In genomic region chr14:89232366-89233070, GRCh38 we compare ENCODE assay signal across 1 cellular context.
TF ChIP-seq lines count a peak whose summit lies in the region.

No MANE protein-coding gene starts in this region.

TF ChIP-seq in HepG2, 621 proteins besides CTCF, POLR2A, EP300 and RAD21 (continued from another document and continues in another):
- TF ChIP-seq KLF16 (CRISPR knock-in tag; IDR thresholded peaks at IDR 0.05) (peak in 1 of 2 experiments; percentile 74; a peak in 1 of 4 replicates), ARHGAP35 (CRISPR knock-in tag; IDR thresholded peaks at IDR 0.05; ENCODE audit: borderline replicate concordance) (no peak), BHLHE40 (IDR thresholded peaks at IDR 0.05; ENCODE audit: low read length) (peak; percentile 72; the same call in 1 of the 2 replicates), ATF7-NPFF (CRISPR knock-in tag; IDR thresholded peaks at IDR 0.05; ENCODE audit: low read depth) (no peak), ZNF572 (CRISPR knock-in tag; IDR thresholded peaks at IDR 0.05) (no peak), KMT2B (CRISPR knock-in tag; IDR thresholded peaks at IDR 0.05) (no peak), TAF1 (CRISPR knock-in tag; IDR thresholded peaks at IDR 0.05) (no peak), RNF219 (CRISPR knock-in tag; IDR thresholded peaks at IDR 0.05) (no peak), ZNF275 (CRISPR knock-in tag; IDR thresholded peaks at IDR 0.05; ENCODE audit: borderline replicate concordance) (peak; percentile 50; the same call in 1 of the 2 replicates), ZMYM3 (CRISPR knock-in tag; IDR thresholded peaks at IDR 0.05) (peak; percentile 74; the same call in 1 of the 2 replicates), ZNF343 (CRISPR knock-in tag; IDR thresholded peaks at IDR 0.05) (no peak), ATF5 (CRISPR knock-in tag; IDR thresholded peaks at IDR 0.05; ENCODE audit: low read depth) (no peak), TRIM22 (IDR thresholded peaks at IDR 0.05) (no peak), PCBP1 (IDR thresholded peaks at IDR 0.05; ENCODE audit: borderline replicate concordance, low read depth, low read length) (no peak), RCOR2 (CRISPR knock-in tag; IDR thresholded peaks at IDR 0.05) (peak; percentile 93), ARID3A (IDR thresholded peaks at IDR 0.05; ENCODE audit: low read depth, low read length) (no peak), HNF4A (CRISPR knock-in tag; IDR thresholded peaks at IDR 0.05) (peak; percentile 77), HMG20A (CRISPR knock-in tag; IDR thresholded peaks at IDR 0.05; ENCODE audit: borderline replicate concordance) (peak; percentile 59; the same call in 1 of the 2 replicates), SIN3A (IDR thresholded peaks at IDR 0.05; ENCODE audit: borderline replicate concordance, low read depth, low read length) (no peak), CENPBD1 (CRISPR knock-in tag; IDR thresholded peaks at IDR 0.05; ENCODE audit: borderline replicate concordance, low read depth) (0 out of 2 replicates have a peak, but pooled peaks have one; percentile 36), TBL1XR1 (IDR thresholded peaks at IDR 0.05; ENCODE audit: borderline replicate concordance, low read length, partially characterized antibody) (peak; percentile 72), ZNF678 (CRISPR knock-in tag; IDR thresholded peaks at IDR 0.05) (no peak), CAMTA2 (CRISPR knock-in tag; IDR thresholded peaks at IDR 0.05; ENCODE audit: borderline replicate concordance) (no peak), ZFP36L1 (CRISPR knock-in tag; IDR thresholded peaks at IDR 0.05) (no peak), REPIN1 (CRISPR knock-in tag; IDR thresholded peaks at IDR 0.05; ENCODE audit: borderline replicate concordance, low read depth) (no peak; the same call in 1 of the 2 replicates), THAP11 (CRISPR knock-in tag; IDR thresholded peaks at IDR 0.05) (peak; percentile 64), ZGPAT (CRISPR knock-in tag; IDR thresholded peaks at IDR 0.05) (peak; percentile 80), ZUFSP (CRISPR knock-in tag; IDR thresholded peaks at IDR 0.05; ENCODE audit: borderline replicate concordance) (no peak), ZNF768 (CRISPR knock-in tag; IDR thresholded peaks at IDR 0.05) (no peak), ZFP62 (CRISPR knock-in tag; IDR thresholded peaks at IDR 0.05) (no peak), THAP8 (CRISPR knock-in tag; IDR thresholded peaks at IDR 0.05; ENCODE audit: borderline replicate concordance) (no peak), AGO2 (optimal IDR thresholded peaks at IDR 0.05; ENCODE audit: low read depth, low read length) (no peak), ZNF792 (CRISPR knock-in tag; IDR thresholded peaks at IDR 0.05) (peak; percentile 51; the same call in 1 of the 2 replicates), MAFG (CRISPR knock-in tag; IDR thresholded peaks at IDR 0.05) (no peak), NFIB (CRISPR knock-in tag; IDR thresholded peaks at IDR 0.05; ENCODE audit: borderline replicate concordance) (no peak), ZKSCAN1 (IDR thresholded peaks at IDR 0.05; ENCODE audit: low read length) (no peak), ZNF605 (CRISPR knock-in tag; IDR thresholded peaks at IDR 0.05) (peak; percentile 27; the same call in 1 of the 2 replicates), HMGXB3 (CRISPR knock-in tag; IDR thresholded peaks at IDR 0.05; ENCODE audit: borderline replicate concordance) (no peak), ZFP1 (CRISPR knock-in tag; IDR thresholded peaks at IDR 0.05) (peak; percentile 82; the same call in 1 of the 2 replicates), TERF1 (CRISPR knock-in tag; IDR thresholded peaks at IDR 0.05) (no peak), SRSF9 (IDR thresholded peaks at IDR 0.05; ENCODE audit: borderline replicate concordance, insufficient read depth, low read depth, low read length, poor library complexity, severe bottlenecking) (no peak), FOSL2 (CRISPR knock-in tag; IDR thresholded peaks at IDR 0.05) (peak; percentile 91)
